ENCODE assay signal across 8 cellular contexts in genomic region chr6:5084192-5084786, GRCh38. TPM values are rescaled to one million over a fixed set of nuclear protein-coding genes. Genes with fewer than 3 reads are reported as not detected.
A peak's percentile ranks its signal among the peaks of the same experiment; 100 is the strongest.
DNase-seq lines count a peak whose midpoint lies in the region; ATAC-seq and TF ChIP-seq lines count a peak whose summit lies in the region.

No MANE protein-coding gene starts in this region.

- H3K27me3 ChIP-seq in AG04450 (ENCODE audit: control insufficient read depth, insufficient read depth, low read length) (peaks cover 23% of the 10 kb centered on the region), PC-3 (ENCODE audit: low read length) (no peaks in the 10 kb centered on the region), fibroblast of lung (ENCODE audit: control insufficient read depth, insufficient read depth, low read length) (no peaks in the 10 kb centered on the region)

- peak overlapping the region; percentile 95 for H3K4me2 ChIP-seq in PC-3 (ENCODE audit: low read length)
- H3K4me2 ChIP-seq in fibroblast of lung (ENCODE audit: extremely low read depth, insufficient read depth, low read length), result peak overlapping the region; percentile 85

- ATAC-seq in GM21447 (IDR thresholded peaks at IDR 0.05; ENCODE audit: unreplicated experiment), result peak; percentile 30
- ATAC-seq in PC-3, result peak; percentile 12
- ATAC-seq in omental fat pad (ENCODE audit: low FRiP score), result peak; percentile 43

- peak overlapping the region; percentile 44 for H3K9ac ChIP-seq in PC-3 (ENCODE audit: low read length)
- peak overlapping the region; percentile 48 for H3K9ac ChIP-seq in fibroblast of lung (ENCODE audit: insufficient read depth, low read length)

- H3K9me3 ChIP-seq in AG04450 (ENCODE audit: control insufficient read depth, insufficient read depth, low read length) (peaks cover 4% of the 10 kb centered on the region; the same call in 1 of the 2 replicates), PC-3 (ENCODE audit: low read length) (no peaks in the 10 kb centered on the region), fibroblast of lung (ENCODE audit: control insufficient read depth, insufficient read depth, low read depth, low read length) (no peaks in the 10 kb centered on the region)

- H3F3A ChIP-seq in PC-3 (ENCODE audit: low read length, unreplicated experiment), result no peaks in the 10 kb centered on the region

- H3K4me3 ChIP-seq in AG04450 (ENCODE audit: low read depth, low read length) (peak overlapping the region; percentile 58), PC-3 (ENCODE audit: low read length) (peak overlapping the region; percentile 78), fibroblast of lung (replicated peaks in 1 of 4; ENCODE audit: control extremely low read depth in 1 of 4, insufficient read depth in 1 of 4, low read depth in 3 of 4, low read length in 4 of 4) (peak overlapping the region; percentile 46 to 62 (median 58))

- BruUV-seq in PC-3 (replicated peaks; lab: Mats Ljungman, UMichigan), result no TSS peak

- H4K20me1 ChIP-seq in PC-3 (ENCODE audit: low read length), result no peaks in the 10 kb centered on the region
- H4K20me1 ChIP-seq in fibroblast of lung (ENCODE audit: control insufficient read depth, extremely low read depth, insufficient read depth, low read length), result no peaks in the 10 kb centered on the region

- intact Hi-C loops in PC-3 (cut with micrococcal nuclease), result no loop called here

- DNase-seq in AG04450 (ENCODE audit: low read depth, low spot score) (no peak), PC-3 (no peak), fibroblast of lung (ENCODE audit: low read depth in 2 of 2) (no peak), omental fat pad (ENCODE audit: low spot score) (no peak), NCI-H524 (lab: John Stamatoyannopoulos, UW) (no peak), GM19240 (ENCODE audit: insufficient read length, low spot score) (no peak), SIG-M5 treated with dmso at 0.1 percent for 504 hours (lab: John Stamatoyannopoulos, UW; ENCODE audit: unreplicated experiment) (no peak)

- H3K36me3 ChIP-seq in PC-3 (ENCODE audit: low read depth, low read length), result no peaks in the 10 kb centered on the region
- H3K36me3 ChIP-seq in fibroblast of lung (ENCODE audit: control insufficient read depth, insufficient read depth, low read length), result no peaks in the 10 kb centered on the region

- H3K27ac ChIP-seq in AG04450 (ENCODE audit: low read depth, low read length) (no peak overlapping the region), PC-3 (ENCODE audit: low read length) (no peak overlapping the region), fibroblast of lung (ENCODE audit: insufficient read depth, low read length) (peak overlapping the region; percentile 24)

- TF ChIP-seq CTCF in AG04450 (IDR thresholded peaks at IDR 0.05; ENCODE audit: low read depth, low read length) (no peak), PC-3 (conservative IDR thresholded peaks at IDR 0.05; ENCODE audit: low read depth, low read length) (no peak), fibroblast of lung (conservative IDR thresholded peaks at IDR 0.05 in 1 of 2, IDR thresholded peaks at IDR 0.05 in 1 of 2; ENCODE audit: low read depth in 1 of 2, low read length in 2 of 2) (no peak), omental fat pad (IDR thresholded peaks at IDR 0.05) (no peak)

- H3K9me2 ChIP-seq in PC-3 (replicated peaks; ENCODE audit: low read length), result no peaks in the 10 kb centered on the region

- peaks cover 35% of the 10 kb centered on the region for H3K4me1 ChIP-seq in PC-3 (ENCODE audit: insufficient read depth, low read length)
- H3K4me1 ChIP-seq in fibroblast of lung (ENCODE audit: control insufficient read depth, extremely low read depth, insufficient read depth, low read length), result peaks cover 15% of the 10 kb centered on the region

- H3K79me2 ChIP-seq in PC-3 (ENCODE audit: low read length) (no peaks in the 10 kb centered on the region), fibroblast of lung (ENCODE audit: control insufficient read depth, insufficient read depth, low read length) (no peaks in the 10 kb centered on the region)

- POLR2A ChIA-PET in AG04450 (lab: Yijun Ruan, JAX) (no interaction called here), PC-3 (lab: Charles Lee; ENCODE audit: unreplicated experiment) (no interaction called here)

- H2AFZ ChIP-seq in PC-3 (ENCODE audit: low read length) (peak overlapping the region; percentile 98), fibroblast of lung (ENCODE audit: low read length) (peak overlapping the region; percentile 70)

- CTCF ChIA-PET in AG04450 (lab: Charles Lee) (no interaction called here), PC-3 (lab: Charles Lee) (no interaction called here)

RNA-seq across cellular contexts. Expression of gene PPP1R3G, which starts 0.9 kb away (rescaled TPM):
- polyA plus RNA-seq in AG04450 (2011; rRNA removed), result 0.09 and 0.11 TPM in 2 replicates
- polyA minus RNA-seq in AG04450 (2011; rRNA and poly(A)+ RNA removed), result 0.13 and 0.14 TPM in 2 replicates
- 2.8 and 3.2 TPM in 2 replicates for total RNA-seq in PC-3 (2014; rRNA removed)
- 2.1 and 3.3 TPM in 2 replicates for total RNA-seq in fibroblast of lung
- polyA plus RNA-seq in fibroblast of lung, result 0.10 and 0.72 TPM in 2 replicates
- polyA plus RNA-seq in fibroblast of lung (2012), result 0.30 and 1.4 TPM in 2 replicates
- polyA minus RNA-seq in fibroblast of lung (ENCODE audit: low replicate concordance), result 0.08 TPM in 1 of 2 replicates, not detected in the other
- 1 to 10 TPM in 2 of 4 donors, under 1 TPM in 2; 0.56 to 1.8 (median 1.3) TPM for total RNA-seq in omental fat pad
